8 cellular contexts compared by ENCODE assay signal in the genomic region with DNA sequence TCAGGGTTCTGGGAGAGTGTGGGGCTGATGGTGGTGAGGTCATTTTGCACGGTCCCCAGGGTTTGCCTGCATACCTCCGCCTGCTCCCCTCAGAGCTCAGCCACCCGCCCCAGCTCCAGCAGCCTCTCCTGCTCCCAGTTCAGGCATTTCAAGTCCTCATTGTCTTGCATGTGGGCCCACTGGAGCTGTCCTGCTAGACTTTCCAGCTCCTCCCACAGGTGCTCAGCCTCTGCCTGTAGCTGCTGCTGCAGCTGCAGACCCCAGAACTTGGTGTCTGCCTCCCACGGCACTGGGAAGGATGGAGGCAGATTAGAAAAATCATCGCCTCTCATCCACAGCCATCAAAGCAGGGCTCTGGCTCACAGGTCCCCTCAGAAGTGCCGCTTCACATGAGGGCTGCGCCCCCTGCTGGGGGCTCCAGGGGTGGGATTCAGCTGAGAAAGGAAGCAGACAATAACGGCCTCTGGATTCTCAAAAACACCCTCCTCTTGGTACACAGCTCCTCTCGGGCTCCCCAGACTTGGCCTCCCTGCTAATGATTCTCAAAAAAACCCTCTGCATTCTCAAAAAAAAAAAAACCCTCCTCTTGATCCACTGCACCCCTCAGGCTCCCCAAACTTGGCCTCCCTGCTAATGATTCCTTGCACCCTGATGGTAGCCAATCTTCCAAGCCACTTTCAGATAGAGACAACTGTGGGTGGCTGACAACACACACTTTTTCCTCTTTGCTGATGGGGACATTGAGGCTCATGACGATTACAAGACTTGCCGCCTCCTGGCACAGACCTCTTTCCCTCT.
DNase-seq lines count a peak whose midpoint lies in the region; ATAC-seq, FAIRE-seq and TF ChIP-seq lines count a peak whose summit lies in the region.

No MANE protein-coding gene starts in this region.

- peaks cover 0 to 3% of the 10 kb centered on the region in 2 donors for H3K27me3 ChIP-seq in tibial artery

- POLR2A ChIA-PET in A549 (lab: Yijun Ruan, JAX) = no interaction called here

- 19% methylated on average over 11 of the region's 11 CpGs for WGBS in A549 (ENCODE audit: missing lambda C conversion rate)

- TF ChIP-seq CTCF in A549 (IDR thresholded peaks at IDR 0.05) (peak; percentile 80), GM12875 (IDR thresholded peaks at IDR 0.05; ENCODE audit: borderline replicate concordance, insufficient read depth, low read depth, low read length) (peak; percentile 77), tibial artery (IDR thresholded peaks at IDR 0.05) (peak; percentile 45 to 50)

- TF ChIP-seq POLR2A in A549 (IDR thresholded peaks at IDR 0.05; ENCODE audit: low read length) = no peak

- intact Hi-C loops in tibial artery (cut with DNase I; ENCODE audit: low total_unique reads) = no loop called here

- H3K4me1 ChIP-seq in A549 = no peaks in the 10 kb centered on the region
- no peaks in the 10 kb centered on the region for H3K4me1 ChIP-seq in tibial artery

- ATAC-seq in A549 (peak; percentile 67 to 93), GM21528 (IDR thresholded peaks at IDR 0.05; ENCODE audit: low FRiP score, unreplicated experiment) (no peak)

- TF ChIP-seq EP300 in A549 (IDR thresholded peaks at IDR 0.05) = no peak

- no peak overlapping the region for H3K4me2 ChIP-seq in A549

- H3K36me3 ChIP-seq in tibial artery = no peaks in the 10 kb centered on the region

- H3K4me3 ChIP-seq in A549 = no peak overlapping the region
- no peak overlapping the region for H3K4me3 ChIP-seq in GM12875 (ENCODE audit: low read depth, low read length)
- no peak overlapping the region for H3K4me3 ChIP-seq in tibial artery

- H3K9me3 ChIP-seq in A549 (no peaks in the 10 kb centered on the region), tibial artery (no peaks in the 10 kb centered on the region)

- CTCF ChIA-PET in A549 (lab: Yijun Ruan, JAX) = interaction anchor here (0.6 to 4.9 kb wide), 36 partner anchors 9 to 386 kb away, joined by 3 to 61 read pairs (median 6); a partner anchor contains a TSS

- TF ChIP-seq RAD21 in A549 (conservative IDR thresholded peaks at IDR 0.05 in 1 of 2, IDR thresholded peaks at IDR 0.05 in 1 of 2) = peak; percentile 68 to 71

- FAIRE-seq in A549 (lab: Jason Lieb, UNC) = no peak

- H3K27ac ChIP-seq in A549 = no peak overlapping the region
- H3K27ac ChIP-seq in tibial artery = no peak overlapping the region

- DNase-seq in A549 (ENCODE audit: low read depth in 1 of 2, low spot score in 1 of 2) = peak; percentile 56 to 64
- DNase-seq in NCI-H524 (lab: John Stamatoyannopoulos, UW) = peak; percentile 38 to 86
- DNase-seq in activated T-cell treated with anti-CD3 and anti-CD28 coated beads for 1 hour (ENCODE audit: low read depth) = peak; percentile 50
- DNase-seq in fibroblast of gingiva (ENCODE audit: low read depth) = peak; percentile 12
- DNase-seq in occipital lobe (lab: John Stamatoyannopoulos, UW) = peak; percentile 3
- peak in 1 of 2 donors; percentile 55 for DNase-seq in tibial artery

TF ChIP-seq in A549, 52 proteins besides CTCF, POLR2A, EP300 and RAD21:
- TF ChIP-seq MAFK (IDR thresholded peaks at IDR 0.05; ENCODE audit: partially characterized antibody) (no peak), SMC3 (IDR thresholded peaks at IDR 0.05) (peak; percentile 73)
TF ChIP-seq in A549: peak in this region for 1.
